8 cellular contexts compared by ENCODE assay signal in the genomic region with DNA sequence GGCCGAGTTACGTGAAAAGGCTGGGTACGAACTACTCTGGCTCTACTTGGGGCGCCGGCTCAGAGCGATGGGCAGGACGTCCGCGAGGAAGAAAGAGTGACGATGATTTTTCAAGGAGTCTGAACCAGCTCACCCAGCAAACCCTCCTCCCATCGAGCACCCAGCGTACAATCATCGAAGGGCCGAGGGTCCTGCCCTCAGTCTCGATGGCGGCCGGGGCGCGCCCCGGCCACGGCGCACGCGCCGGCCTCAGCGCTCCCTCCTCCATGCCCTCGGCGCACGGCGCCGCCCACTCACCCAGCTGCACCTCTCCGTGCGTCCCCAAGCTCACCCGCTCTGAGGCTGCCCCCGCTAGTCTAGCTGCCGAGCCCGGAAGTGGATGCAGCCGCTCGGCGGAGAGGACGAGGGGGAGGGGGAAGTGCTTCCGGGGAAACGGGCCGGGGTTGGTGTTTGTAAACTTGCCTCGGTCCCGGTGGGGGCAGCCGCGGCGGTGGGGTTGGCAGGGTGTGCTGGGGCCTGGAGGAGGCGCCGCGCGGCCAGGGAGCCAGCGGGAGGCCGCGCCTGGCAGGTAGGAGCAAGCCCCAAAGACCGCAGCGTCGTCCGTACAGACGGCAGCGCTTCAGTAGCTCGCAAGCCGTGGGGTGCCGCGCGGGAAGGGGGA. TPM values are rescaled to one million over a fixed set of nuclear protein-coding genes. Genes with fewer than 3 reads are reported as not detected.
DNase-seq lines count a peak whose midpoint lies in the region; ATAC-seq and TF ChIP-seq lines count a peak whose summit lies in the region.

TSS of gene CSAD (minus strand) at position 656 of the 661 bp plus-strand sequence. CDS start 7,455 bp downstream, outside the sequence.
A gene with protein sequence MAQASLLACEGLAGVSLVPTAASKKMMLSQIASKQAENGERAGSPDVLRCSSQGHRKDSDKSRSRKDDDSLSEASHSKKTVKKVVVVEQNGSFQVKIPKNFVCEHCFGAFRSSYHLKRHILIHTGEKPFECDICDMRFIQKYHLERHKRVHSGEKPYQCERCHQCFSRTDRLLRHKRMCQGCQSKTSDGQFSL (plus strand): TSS at position 453 of the 661 bp plus-strand sequence. CDS start 1,262 bp downstream, outside the sequence.

- intact Hi-C loops in dendritic cell treated with granulocyte-macrophage colony-stimulating factor and Interleukin-4, amounts not matched to agents 40 ng/mL and 50 ng/mL, for 4 days (cut with micrococcal nuclease) = no loop called here

- H3K4me1 Mint-ChIP-seq in dendritic cell treated with granulocyte-macrophage colony-stimulating factor and Interleukin-4, amounts not matched to agents 40 ng/mL and 50 ng/mL, for 4 days (ENCODE audit: low read depth) = peaks cover 52% of the 10 kb centered on the region

- peak; percentile 99 for DNase-seq in NCI-H774 (lab: John Stamatoyannopoulos, UW)
- peak; percentile 96 to 97 for DNase-seq in activated CD4-positive, alpha-beta T cell treated with anti-CD3 and anti-CD28 coated beads, Interleukin-2, amount 50 U/mL, for 4 hours
- peak; percentile 98 for DNase-seq in stimulated activated CD4-positive, alpha-beta T cell treated with anti-CD3 and anti-CD28 coated beads, Interleukin-4, amount 100 ng/mL, for 1 hour

- H3K27ac ChIP-seq in C4-2B (peak within 1 kb of the TSS; percentile 84), liver (ENCODE audit: low read depth in 1 of 2, low read length in 2 of 2) (peak within 1 kb of the TSS; percentile 89 to 98)

- H3K4me3 Mint-ChIP-seq in dendritic cell treated with granulocyte-macrophage colony-stimulating factor and Interleukin-4, amounts not matched to agents 40 ng/mL and 50 ng/mL, for 4 days = peak within 1 kb of the TSS; percentile 86

- H3K9ac ChIP-seq in liver (ENCODE audit: low read depth in 1 of 2, low read length in 2 of 2) = peak within 1 kb of the TSS; percentile 61 to 77

- ATAC-seq in GM19397 (IDR thresholded peaks at IDR 0.05; ENCODE audit: unreplicated experiment) (peak; percentile 92), HG03565 (IDR thresholded peaks at IDR 0.05; ENCODE audit: unreplicated experiment) (peak; percentile 94)

- no peak for TF ChIP-seq CTCF in C4-2B (conservative IDR thresholded peaks at IDR 0.05)
- TF ChIP-seq CTCF in liver (IDR thresholded peaks at IDR 0.05; ENCODE audit: low read depth, low read length, missing input control) = no peak

- no peaks in the 10 kb centered on the region for H3K27me3 Mint-ChIP-seq in dendritic cell treated with granulocyte-macrophage colony-stimulating factor and Interleukin-4, amounts not matched to agents 40 ng/mL and 50 ng/mL, for 4 days

- H3K9me3 Mint-ChIP-seq in dendritic cell treated with granulocyte-macrophage colony-stimulating factor and Interleukin-4, amounts not matched to agents 40 ng/mL and 50 ng/mL, for 4 days = no peaks in the 10 kb centered on the region

- peaks cover 10 to 61% (median 43%) of the 10 kb centered on the region in 4 donors for H3K4me1 ChIP-seq in liver (ENCODE audit: control insufficient read depth in 4 of 4, insufficient read depth in 4 of 4, low read length in 3 of 4)

- H3K27ac Mint-ChIP-seq in dendritic cell treated with granulocyte-macrophage colony-stimulating factor and Interleukin-4, amounts not matched to agents 40 ng/mL and 50 ng/mL, for 4 days = peak within 1 kb of the TSS; percentile 84

- no peak for TF ChIP-seq RAD21 in liver (IDR thresholded peaks at IDR 0.05)

- peaks cover 43% of the 10 kb centered on the region for H3K36me3 Mint-ChIP-seq in dendritic cell treated with granulocyte-macrophage colony-stimulating factor and Interleukin-4, amounts not matched to agents 40 ng/mL and 50 ng/mL, for 4 days (ENCODE audit: low read depth)

- H3K4me3 ChIP-seq in liver (ENCODE audit: low read depth in 1 of 3, low read length in 3 of 3) = peak within 1 kb of the TSS; percentile 80 to 90 (median 89)

- WGBS in liver = under 1% methylated on average over 67 of the region's 67 CpGs

- peaks cover 0 to 15% (median 7%) of the 10 kb centered on the region in 4 donors for H3K36me3 ChIP-seq in liver (ENCODE audit: control insufficient read depth in 4 of 4, insufficient read depth in 3 of 4, low read depth in 1 of 4, low read length in 3 of 4)

- no peaks in the 10 kb centered on the region for H3K27me3 ChIP-seq in liver (ENCODE audit: control insufficient read depth in 4 of 4, insufficient read depth in 4 of 4, low read length in 3 of 4)

- no peaks in the 10 kb centered on the region for H3K9me3 ChIP-seq in liver (ENCODE audit: control insufficient read depth in 4 of 4, low read length in 3 of 4)

TF ChIP-seq in liver, 16 proteins besides CTCF, POLR2A, EP300 and RAD21:
- peak; percentile 71 for TF ChIP-seq SP1 (IDR thresholded peaks at IDR 0.05)
- TF ChIP-seq, protein P1, sequence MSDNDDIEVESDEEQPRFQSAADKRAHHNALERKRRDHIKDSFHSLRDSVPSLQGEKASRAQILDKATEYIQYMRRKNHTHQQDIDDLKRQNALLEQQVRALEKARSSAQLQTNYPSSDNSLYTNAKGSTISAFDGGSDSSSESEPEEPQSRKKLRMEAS (IDR thresholded peaks at IDR 0.05) = peak; percentile 32
- TF ChIP-seq FOXA1 (IDR thresholded peaks at IDR 0.05) = no peak
- TF ChIP-seq, protein P2, sequence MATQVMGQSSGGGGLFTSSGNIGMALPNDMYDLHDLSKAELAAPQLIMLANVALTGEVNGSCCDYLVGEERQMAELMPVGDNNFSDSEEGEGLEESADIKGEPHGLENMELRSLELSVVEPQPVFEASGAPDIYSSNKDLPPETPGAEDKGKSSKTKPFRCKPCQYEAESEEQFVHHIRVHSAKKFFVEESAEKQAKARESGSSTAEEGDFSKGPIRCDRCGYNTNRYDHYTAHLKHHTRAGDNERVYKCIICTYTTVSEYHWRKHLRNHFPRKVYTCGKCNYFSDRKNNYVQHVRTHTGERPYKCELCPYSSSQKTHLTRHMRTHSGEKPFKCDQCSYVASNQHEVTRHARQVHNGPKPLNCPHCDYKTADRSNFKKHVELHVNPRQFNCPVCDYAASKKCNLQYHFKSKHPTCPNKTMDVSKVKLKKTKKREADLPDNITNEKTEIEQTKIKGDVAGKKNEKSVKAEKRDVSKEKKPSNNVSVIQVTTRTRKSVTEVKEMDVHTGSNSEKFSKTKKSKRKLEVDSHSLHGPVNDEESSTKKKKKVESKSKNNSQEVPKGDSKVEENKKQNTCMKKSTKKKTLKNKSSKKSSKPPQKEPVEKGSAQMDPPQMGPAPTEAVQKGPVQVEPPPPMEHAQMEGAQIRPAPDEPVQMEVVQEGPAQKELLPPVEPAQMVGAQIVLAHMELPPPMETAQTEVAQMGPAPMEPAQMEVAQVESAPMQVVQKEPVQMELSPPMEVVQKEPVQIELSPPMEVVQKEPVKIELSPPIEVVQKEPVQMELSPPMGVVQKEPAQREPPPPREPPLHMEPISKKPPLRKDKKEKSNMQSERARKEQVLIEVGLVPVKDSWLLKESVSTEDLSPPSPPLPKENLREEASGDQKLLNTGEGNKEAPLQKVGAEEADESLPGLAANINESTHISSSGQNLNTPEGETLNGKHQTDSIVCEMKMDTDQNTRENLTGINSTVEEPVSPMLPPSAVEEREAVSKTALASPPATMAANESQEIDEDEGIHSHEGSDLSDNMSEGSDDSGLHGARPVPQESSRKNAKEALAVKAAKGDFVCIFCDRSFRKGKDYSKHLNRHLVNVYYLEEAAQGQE (IDR thresholded peaks at IDR 0.05) = peak; percentile 41
- TF ChIP-seq RXRA (IDR thresholded peaks at IDR 0.05) = peak; percentile 55 to 61
- peak; percentile 84 to 96 for TF ChIP-seq GABPA (IDR thresholded peaks at IDR 0.05 in 1 of 2, conservative IDR thresholded peaks at IDR 0.05 in 1 of 2)
- peak; percentile 76 for TF ChIP-seq YY1 (IDR thresholded peaks at IDR 0.05)
- TF ChIP-seq JUND (IDR thresholded peaks at IDR 0.05) = no peak
- no peak for TF ChIP-seq NR2F2 (IDR thresholded peaks at IDR 0.05)
- no peak for TF ChIP-seq FOXA2 (IDR thresholded peaks at IDR 0.05)
- peak; percentile 9 to 35 for TF ChIP-seq HNF4A (conservative IDR thresholded peaks at IDR 0.05)
- TF ChIP-seq ZBTB33 (IDR thresholded peaks at IDR 0.05) = no peak
- TF ChIP-seq EGR1 (IDR thresholded peaks at IDR 0.05; ENCODE audit: low read depth in 2 of 2) = peak; percentile 90 to 96
- no peak for TF ChIP-seq HNF4G (IDR thresholded peaks at IDR 0.05)
- TF ChIP-seq TAF1 (conservative IDR thresholded peaks at IDR 0.05) = peak; percentile 32

RNA-seq across cellular contexts. Expression of gene CSAD, which starts in this region (rescaled TPM):
- total RNA-seq in liver = 10 to 100 TPM in 1 of 2 donors, 1 to 10 TPM in 1; 4.4 to 37.1 TPM
- polyA plus RNA-seq in liver = 10 to 100 TPM; 33.1 to 41.5 TPM

RNA-seq across cellular contexts. Expression of the second gene that starts in this region (rescaled TPM):
- total RNA-seq in liver = 10 to 100 TPM in 1 of 2 donors, 1 to 10 TPM in 1; 8.4 to 14.4 TPM
- polyA plus RNA-seq in liver = 1 to 10 TPM; 1.4 to 4.3 TPM

Comparison
In these comparisons a context has a peak if more than half of its experiments do, and no peak if none do; other contexts are left out.
1. Peak in every context shown above with its lines: DNase-seq, ATAC-seq, H3K4me3 ChIP-seq and H3K27ac ChIP-seq.